In the genomic region with DNA sequence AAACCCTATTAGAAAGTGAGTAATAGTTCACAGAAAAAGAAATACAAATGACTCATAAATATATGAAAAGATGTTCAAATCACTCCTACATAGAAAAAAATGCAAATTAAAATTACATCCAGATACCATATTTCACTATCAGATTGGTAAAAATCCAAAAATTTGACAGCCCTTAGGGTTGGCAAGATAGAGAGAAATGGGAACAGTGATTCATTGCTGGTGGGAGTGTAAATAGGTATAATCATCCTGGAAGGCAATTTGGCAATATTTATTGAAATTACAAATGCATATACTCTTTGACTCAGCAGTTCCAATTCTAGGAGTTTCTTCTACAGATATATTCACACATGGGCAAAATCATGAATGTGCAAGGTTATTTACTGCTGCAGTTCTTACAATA, we compare ENCODE assay signal across 1 cellular context.
TF ChIP-seq lines count a peak whose summit lies in the region.

No MANE protein-coding gene starts in this region.

TF ChIP-seq in A549, 52 proteins besides CTCF, POLR2A, EP300 and RAD21 (continued from another document):
- TF ChIP-seq, protein P1, sequence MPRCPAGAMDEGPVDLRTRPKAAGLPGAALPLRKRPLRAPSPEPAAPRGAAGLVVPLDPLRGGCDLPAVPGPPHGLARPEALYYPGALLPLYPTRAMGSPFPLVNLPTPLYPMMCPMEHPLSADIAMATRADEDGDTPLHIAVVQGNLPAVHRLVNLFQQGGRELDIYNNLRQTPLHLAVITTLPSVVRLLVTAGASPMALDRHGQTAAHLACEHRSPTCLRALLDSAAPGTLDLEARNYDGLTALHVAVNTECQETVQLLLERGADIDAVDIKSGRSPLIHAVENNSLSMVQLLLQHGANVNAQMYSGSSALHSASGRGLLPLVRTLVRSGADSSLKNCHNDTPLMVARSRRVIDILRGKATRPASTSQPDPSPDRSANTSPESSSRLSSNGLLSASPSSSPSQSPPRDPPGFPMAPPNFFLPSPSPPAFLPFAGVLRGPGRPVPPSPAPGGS (IDR thresholded peaks at IDR 0.05): no peak
